In genomic region chr21:15749868-15750174, GRCh38 we compare ENCODE assay signal across 22 cellular contexts. TPM values are rescaled to one million over a fixed set of nuclear protein-coding genes. Genes with fewer than 3 reads are reported as not detected.
DNase-seq lines count a peak whose midpoint lies in the region; ATAC-seq, FAIRE-seq and TF ChIP-seq lines count a peak whose summit lies in the region.
"Had no signal": no experiment of that assay in that cellular context is flagged by ENCODE, and none has a peak within 500 bp of the region (broad histone marks: within the 10 kb centered on the region; RNA-seq: fewer than 3 reads in every experiment).

No MANE protein-coding gene starts in this region.

- no peak for FAIRE-seq in GM12891 (lab: Jason Lieb, UNC)
- FAIRE-seq: islet of Langerhans, small intestine had no signal

- H3K4me1 Mint-ChIP-seq in immature natural killer cell (peaks cover 75 to 92% of the 10 kb centered on the region in 2 donors), progenitor cell of endocrine pancreas (ENCODE audit: low read depth) (peaks cover 35% of the 10 kb centered on the region)

- no peak for ATAC-seq in HG03521 (IDR thresholded peaks at IDR 0.05; ENCODE audit: unreplicated experiment)
- ATAC-seq: Panc1 had no signal

- no peak for TF ChIP-seq CTCF in VCaP (conservative IDR thresholded peaks at IDR 0.05)
- TF ChIP-seq CTCF in progenitor cell of endocrine pancreas (IDR thresholded peaks at IDR 0.05; ENCODE audit: unreplicated experiment) = no peak

- H3K27ac ChIP-seq in VCaP (peak overlapping the region; percentile 23), caudate nucleus (ENCODE audit: low read depth, low read length) (no peak overlapping the region)
- H3K27ac ChIP-seq: 22Rv1, ovary, tibial artery had no signal

- no peaks in the 10 kb centered on the region for H3K9me3 Mint-ChIP-seq in immature natural killer cell
- H3K9me3 Mint-ChIP-seq in progenitor cell of endocrine pancreas (ENCODE audit: low read depth) = peaks cover 8% of the 10 kb centered on the region
- H3K9me3 Mint-ChIP-seq: activated CD4-positive, alpha-beta memory T cell treated with anti-CD3 and anti-CD28 coated beads for 36 hours had no signal

- no peak for TF ChIP-seq POLR2A in GM12891 (IDR thresholded peaks at IDR 0.05; ENCODE audit: low read depth, low read length)

- H3K27ac Mint-ChIP-seq in immature natural killer cell (peak overlapping the region; percentile 24 to 63 (median 55)), progenitor cell of endocrine pancreas (peak overlapping the region; percentile 89)
- H3K27ac Mint-ChIP-seq: activated CD4-positive, alpha-beta memory T cell treated with anti-CD3 and anti-CD28 coated beads for 36 hours had no signal

- H3K4me3 Mint-ChIP-seq in immature natural killer cell (peak overlapping the region; percentile 38 to 80 (median 65)), progenitor cell of endocrine pancreas (ENCODE audit: low read depth) (no peak overlapping the region)
- H3K4me3 Mint-ChIP-seq: activated CD4-positive, alpha-beta memory T cell treated with anti-CD3 and anti-CD28 coated beads for 36 hours had no signal

- H3K27me3 Mint-ChIP-seq in immature natural killer cell (ENCODE audit: low read depth in 3 of 3) (peaks cover 0 to 4% (median 2%) of the 10 kb centered on the region in 3 donors), progenitor cell of endocrine pancreas (no peaks in the 10 kb centered on the region)
- H3K27me3 Mint-ChIP-seq: activated CD4-positive, alpha-beta memory T cell treated with anti-CD3 and anti-CD28 coated beads for 36 hours had no signal

- H3K36me3 Mint-ChIP-seq in immature natural killer cell = no peaks in the 10 kb centered on the region
- H3K36me3 Mint-ChIP-seq in progenitor cell of endocrine pancreas (ENCODE audit: insufficient read depth) = peaks cover 9% of the 10 kb centered on the region
- H3K36me3 Mint-ChIP-seq: activated CD4-positive, alpha-beta memory T cell treated with anti-CD3 and anti-CD28 coated beads for 36 hours had no signal

- peak; percentile 8 for DNase-seq in DMS 273 (lab: John Stamatoyannopoulos, UW; ENCODE audit: unreplicated experiment)
- no peak for DNase-seq in DMS 273 treated with DMSO at 0.1 percent for 48 hours (lab: John Stamatoyannopoulos, UW)
- peak; percentile 12 to 19 (median 14) for DNase-seq in immature natural killer cell
- DNase-seq in progenitor cell of endocrine pancreas (ENCODE audit: low spot score, unreplicated experiment) = no peak
- DNase-seq in caudate nucleus (lab: John Stamatoyannopoulos, UW) = no peak
- no peak for DNase-seq in GM12891 (ENCODE audit: insufficient read length, low spot score)
- DNase-seq: activated CD4-positive, alpha-beta memory T cell treated with anti-CD3 and anti-CD28 coated beads for 36 hours; activated T-cell treated with anti-CD3 and anti-CD28 coated beads, Interleukin-2, amount 50 U/mL, for 48 hours; glutamatergic neuron; KG1; midbrain; NCI-H1092; NCI-H526 treated with DMSO at 0.1 percent for 48 hours; ovary; small intestine; stimulated activated CD4-positive, alpha-beta T cell treated with anti-CD3 and anti-CD28 coated beads, Interleukin-4, amount 100 ng/mL, for 4 hours; tibial artery had no signal

TF ChIP-seq in GM12891, 5 proteins besides CTCF, POLR2A, EP300 and RAD21:
- TF ChIP-seq TAF1 (IDR thresholded peaks at IDR 0.05; ENCODE audit: low read depth, low read length) = no peak

RNA-seq across cellular contexts. Expression of gene USP25, which starts 20.0 kb away (rescaled TPM):
- 10 to 100 TPM in 1 of 3 donors, 1 to 10 TPM in 2; 9.6 to 12.1 (median 9.8) TPM for polyA plus RNA-seq in immature natural killer cell
- total RNA-seq in progenitor cell of endocrine pancreas = 48.8 and 50.3 TPM in 2 replicates
- polyA plus RNA-seq in GM12891 (2012; ENCODE audit: low read depth, missing spikeins) = 9.1 TPM

Comparison
In these comparisons a context has a peak if more than half of its experiments do, and no peak if none do; other contexts are left out.
1. DNase-seq: peak in DMS 273 (single experiment) and immature natural killer cell (3 of 3); none in DMS 273 treated with DMSO at 0.1 percent for 48 hours (single experiment), progenitor cell of endocrine pancreas (single experiment), caudate nucleus (0 of 61) and GM12891 (single experiment).